ENCODE assay signal across 9 cellular contexts in the genomic region with DNA sequence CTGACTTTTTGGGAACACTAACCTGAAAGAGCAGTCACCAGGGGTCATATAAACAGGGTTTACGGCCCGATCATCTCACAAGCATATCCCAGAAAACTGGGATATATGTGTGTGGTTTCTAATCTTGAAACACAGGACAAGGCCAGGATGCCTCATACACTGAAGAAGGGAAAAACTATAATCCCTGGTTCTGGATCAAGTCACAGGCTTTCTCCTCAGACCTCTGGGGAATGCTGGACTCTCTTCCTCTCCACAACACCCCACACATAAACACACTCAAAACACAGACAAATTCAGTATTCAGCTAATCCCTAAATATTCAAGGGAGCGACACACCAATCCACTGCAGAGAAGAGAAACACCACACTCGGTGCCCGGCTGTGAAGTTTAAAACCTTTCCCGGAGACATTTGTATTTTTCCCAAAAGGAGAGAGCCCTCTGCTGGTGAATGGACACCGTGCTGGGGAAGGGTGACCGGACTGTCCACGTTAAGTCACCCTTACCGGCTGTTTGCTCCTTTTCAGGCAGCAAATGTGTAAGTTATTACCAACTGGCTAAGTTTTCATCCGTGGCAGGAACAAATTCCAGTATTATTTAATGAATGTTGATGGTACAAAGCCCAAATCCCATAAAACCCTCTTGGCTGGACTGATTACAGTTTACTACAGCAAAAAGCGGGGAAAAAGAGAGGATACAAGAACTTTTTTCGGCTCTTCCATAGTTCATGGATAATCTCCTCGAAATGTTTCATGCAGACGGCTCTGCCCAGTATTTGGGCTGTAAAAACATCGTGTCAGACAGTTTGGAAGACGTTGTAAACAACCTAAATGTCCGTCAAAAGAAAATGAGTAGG.
DNase-seq lines count a peak whose midpoint lies in the region; ATAC-seq and TF ChIP-seq lines count a peak whose summit lies in the region.
"Had no signal": no experiment of that assay in that cellular context is flagged by ENCODE, and none has a peak within 500 bp of the region (broad histone marks: within the 10 kb centered on the region; RNA-seq: fewer than 3 reads in every experiment).

No MANE protein-coding gene starts in this region.

- H3K4me1 ChIP-seq in sigmoid colon = peaks cover 0 to 9% (median 8%) of the 10 kb centered on the region in 4 donors

- WGBS in sigmoid colon, 2 donors = 36 to 44% methylated on average over 18 of the region's 18 CpGs

- ATAC-seq in HG03460 (IDR thresholded peaks at IDR 0.05; ENCODE audit: unreplicated experiment) (no peak), GM18868 (IDR thresholded peaks at IDR 0.05; ENCODE audit: unreplicated experiment) (no peak)

- no peak for TF ChIP-seq EP300 in sigmoid colon (IDR thresholded peaks at IDR 0.05)

- peak overlapping the region in 3 of 4 donors; percentile 12 to 58 (median 49) for H3K27ac ChIP-seq in sigmoid colon
- H3K27ac ChIP-seq: HL-60 had no signal

- H3K9me3 ChIP-seq in sigmoid colon = no peaks in the 10 kb centered on the region

- peak; percentile 47 for DNase-seq in ACHN
- peak; percentile 29 for DNase-seq in GM10248 (ENCODE audit: extremely low spot score)
- peak; percentile 50 for DNase-seq in NCI-H2227 (lab: John Stamatoyannopoulos, UW; ENCODE audit: unreplicated experiment)
- DNase-seq in anterior cingulate cortex (lab: John Stamatoyannopoulos, UW) = peak in 51 of 58 donors; percentile 7 to 75 (median 37)
- peak; percentile 63 for DNase-seq in hepatic stellate cell (ENCODE audit: low spot score)
- DNase-seq in sigmoid colon = peak; percentile 84

- H3K4me3 ChIP-seq in sigmoid colon = no peak overlapping the region

- H3K27me3 ChIP-seq in sigmoid colon = no peaks in the 10 kb centered on the region

- intact Hi-C loops in sigmoid colon (cut with DNase I) = loop anchor here (2.0 kb wide), 1 partner anchor 674 kb away; no protein-coding TSS in a partner anchor

- in situ Hi-C loops in ACHN (cut with HindIII; ENCODE audit: low pct_ligation_motif_present, low pct_unique_long_range_greater_than_20kb, low sequenced_read_pairs) = no loop called here

- peak; percentile 64 for TF ChIP-seq CTCF in GM10248 (IDR thresholded peaks at IDR 0.05; ENCODE audit: control extremely low read depth, extremely low read depth, low read depth, missing control alignments)
- TF ChIP-seq CTCF in sigmoid colon (IDR thresholded peaks at IDR 0.05) = peak; percentile 67 to 84 (median 75)

- no peaks in the 10 kb centered on the region for H3K36me3 ChIP-seq in sigmoid colon

- CTCF ChIA-PET in GM10248 (lab: Yijun Ruan, JAX) = interaction anchor here (1.0 to 1.6 kb wide), 5 partner anchors 12 to 703 kb away, joined by 3 to 5 read pairs (median 3); no protein-coding TSS in a partner anchor

- POLR2A ChIA-PET in GM10248 (lab: Yijun Ruan, JAX) = no interaction called here

- no peak for TF ChIP-seq POLR2A in sigmoid colon (IDR thresholded peaks at IDR 0.05)

Comparison
In these comparisons a context has a peak if more than half of its experiments do, and no peak if none do; other contexts are left out.
1. DNase-seq: peak in every context shown above with its lines; median percentile 84 in sigmoid colon; 63 in hepatic stellate cell; 50 in NCI-H2227; 47 in ACHN; 37 in anterior cingulate cortex; 29 in GM10248.